In the genomic region with DNA sequence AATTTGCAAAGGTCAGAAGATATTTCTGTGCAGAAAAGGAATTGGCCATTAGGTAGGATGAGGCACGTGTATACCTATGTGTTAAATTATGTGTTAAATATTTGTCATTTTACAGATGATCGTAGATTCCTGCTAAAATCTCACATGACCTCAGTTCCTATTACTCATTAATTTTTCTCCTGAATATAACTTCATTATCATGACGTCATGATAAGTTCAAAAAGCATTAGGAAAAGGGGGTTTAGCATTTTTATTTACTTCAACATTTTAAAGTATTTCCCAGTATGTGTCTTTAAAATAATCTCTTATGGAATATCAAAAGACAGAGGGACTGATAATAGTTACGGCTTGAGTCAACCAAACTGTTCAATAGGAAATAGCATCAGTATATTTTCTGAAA, we compare ENCODE assay signal across 3 cellular contexts.
TF ChIP-seq lines count a peak whose summit lies in the region.

No MANE protein-coding gene starts in this region.

TF ChIP-seq in HepG2, 621 proteins besides CTCF, POLR2A, EP300 and RAD21:
- no peak for TF ChIP-seq SKI (IDR thresholded peaks at IDR 0.05; ENCODE audit: partially characterized antibody)
- TF ChIP-seq FOXA1 (IDR thresholded peaks at IDR 0.05), result no peak
- no peak for TF ChIP-seq FOXA1 (CRISPR knock-in tag; IDR thresholded peaks at IDR 0.05)
- no peak for TF ChIP-seq ZNF569 (CRISPR knock-in tag; IDR thresholded peaks at IDR 0.05; ENCODE audit: borderline replicate concordance)
- TF ChIP-seq RBM22 (optimal IDR thresholded peaks at IDR 0.05; ENCODE audit: low read length), result no peak
- TF ChIP-seq STAT6 (CRISPR knock-in tag; IDR thresholded peaks at IDR 0.05; ENCODE audit: borderline replicate concordance), result no peak
- no peak for TF ChIP-seq RELA (CRISPR knock-in tag; IDR thresholded peaks at IDR 0.05)
- TF ChIP-seq SIN3B (IDR thresholded peaks at IDR 0.05; ENCODE audit: low read length), result no peak
- peak; percentile 89 for TF ChIP-seq CREB1 (IDR thresholded peaks at IDR 0.05)
- TF ChIP-seq CREB1 (CRISPR knock-in tag; IDR thresholded peaks at IDR 0.05), result no peak
- TF ChIP-seq ZNF251 (CRISPR knock-in tag; IDR thresholded peaks at IDR 0.05), result no peak
- no peak for TF ChIP-seq PAF1 (CRISPR knock-in tag; IDR thresholded peaks at IDR 0.05)
- no peak for TF ChIP-seq ZNF556 (CRISPR knock-in tag; IDR thresholded peaks at IDR 0.05; ENCODE audit: borderline replicate concordance)
- peak; percentile 94 for TF ChIP-seq ATF7 (IDR thresholded peaks at IDR 0.05)
- no peak for TF ChIP-seq ATF7 (CRISPR knock-in tag; IDR thresholded peaks at IDR 0.05)
- no peak for TF ChIP-seq ETS1 (CRISPR knock-in tag; IDR thresholded peaks at IDR 0.05)
- TF ChIP-seq TCF7 (IDR thresholded peaks at IDR 0.05; ENCODE audit: low read depth), result no peak

TF ChIP-seq in HEK293, 187 proteins besides CTCF, POLR2A, EP300 and RAD21:
- TF ChIP-seq ATF2 (tag by site-specific recombination; IDR thresholded peaks at IDR 0.05; ENCODE audit: low read depth) (peak; percentile 55; the same call in 1 of the 2 replicates), ZNF433 (tag by site-specific recombination; IDR thresholded peaks at IDR 0.05; ENCODE audit: low read depth) (no peak)

TF ChIP-seq in GM12878, 131 proteins besides CTCF, POLR2A, EP300 and RAD21:
- TF ChIP-seq GATAD2B (conservative IDR thresholded peaks at IDR 0.05; ENCODE audit: low read depth) (no peak), ATF7 (IDR thresholded peaks at IDR 0.05; ENCODE audit: low read depth) (peak; percentile 64)
TF ChIP-seq in GM12878: peak in this region for 1.
